In genomic region chr6:144217797-144218196, GRCh38 we compare ENCODE assay signal across 16 cellular contexts.
DNase-seq lines count a peak whose midpoint lies in the region; ATAC-seq, FAIRE-seq and TF ChIP-seq lines count a peak whose summit lies in the region.
"Had no signal": no experiment of that assay in that cellular context is flagged by ENCODE, and none has a peak within 500 bp of the region (broad histone marks: within the 10 kb centered on the region; RNA-seq: fewer than 3 reads in every experiment).

No MANE protein-coding gene starts in this region.

- H3K27ac Mint-ChIP-seq in CD4-positive, alpha-beta T cell, result peak overlapping the region; percentile 100
- peak overlapping the region; percentile 100 for H3K27ac Mint-ChIP-seq in central memory CD8-positive, alpha-beta T cell (ENCODE audit: low read depth)
- no peak overlapping the region for H3K27ac Mint-ChIP-seq in neural crest cell (ENCODE audit: unreplicated experiment)
- H3K27ac Mint-ChIP-seq: WTC11 had no signal

- POLR2A ChIA-PET in CD4-positive, alpha-beta T cell (lab: Charles Lee), result interaction anchor here (0.6 to 2.1 kb wide), 2 partner anchors 67 to 157 kb away, joined by 3 to 10 read pairs; partner anchors contain the start of gene STX11

- peaks cover 18% of the 10 kb centered on the region for H3K27me3 Mint-ChIP-seq in CD4-positive, alpha-beta T cell
- H3K27me3 Mint-ChIP-seq in central memory CD8-positive, alpha-beta T cell, result peaks cover 11% of the 10 kb centered on the region
- peaks cover 16% of the 10 kb centered on the region for H3K27me3 Mint-ChIP-seq in neural crest cell (ENCODE audit: low read depth)
- H3K27me3 Mint-ChIP-seq: memory B cell; stimulated activated naive CD8-positive, alpha-beta T cell treated with anti-CD3 and anti-CD28 coated beads, Interleukin-15, Interleukin-2, amounts not matched to agents 100 ng/mL and 50 ng/mL, for 24 hours had no signal

- H3K4me1 ChIP-seq in DND-41 (ENCODE audit: insufficient read depth, low read length), result peaks cover 31% of the 10 kb centered on the region
- H3K4me1 ChIP-seq: foreskin keratinocyte had no signal

- peaks cover 22% of the 10 kb centered on the region for H3K36me3 Mint-ChIP-seq in CD4-positive, alpha-beta T cell (ENCODE audit: low read depth)
- peaks cover 29% of the 10 kb centered on the region for H3K36me3 Mint-ChIP-seq in central memory CD8-positive, alpha-beta T cell (ENCODE audit: insufficient read depth)
- H3K36me3 Mint-ChIP-seq in neural crest cell (ENCODE audit: low read depth), result peaks cover 3% of the 10 kb centered on the region

- peak overlapping the region; percentile 80; the same call in 1 of the 2 replicates for H3K4me2 ChIP-seq in DND-41 (ENCODE audit: insufficient read depth, low read length)

- H3K27ac ChIP-seq in CD4-positive, alpha-beta T cell (ENCODE audit: low read depth, low read length), result no peak overlapping the region
- no peak overlapping the region for H3K27ac ChIP-seq in DND-41 (ENCODE audit: low read length)
- H3K27ac ChIP-seq: foreskin keratinocyte had no signal

- intact Hi-C loops in CD4-positive, alpha-beta T cell (cut with DNase I, micrococcal nuclease), result loop anchor here (1.0 to 10.0 kb wide), 11 partner anchors 67 to 763 kb away; partner anchors contain the start of genes LTV1 (in 2 of the 2), ADAT2 (in 1 of the 2), PEX3 (in 1 of the 2) and STX11 (in 1 of the 2)

- H3K4me1 Mint-ChIP-seq in CD4-positive, alpha-beta T cell (ENCODE audit: low read depth), result peaks cover 45% of the 10 kb centered on the region
- H3K4me1 Mint-ChIP-seq in central memory CD8-positive, alpha-beta T cell, result peaks cover 43% of the 10 kb centered on the region
- H3K4me1 Mint-ChIP-seq in neural crest cell, result peaks cover 34% of the 10 kb centered on the region

- FAIRE-seq in urothelium cell line (lab: Jason Lieb, UNC), result no peak
- FAIRE-seq: G401.6, small intestine had no signal

- peak overlapping the region; percentile 98 for H3K4me3 Mint-ChIP-seq in CD4-positive, alpha-beta T cell
- H3K4me3 Mint-ChIP-seq in central memory CD8-positive, alpha-beta T cell, result peak overlapping the region; percentile 89
- peak overlapping the region; percentile 88 for H3K4me3 Mint-ChIP-seq in neural crest cell

- H2AFZ ChIP-seq in DND-41 (ENCODE audit: low read depth, low read length), result no peak overlapping the region

- no peak overlapping the region for H3K9ac ChIP-seq in DND-41 (ENCODE audit: low read depth, low read length)

- no peak for DNase-seq in CD4-positive, alpha-beta T cell
- no peak for DNase-seq in DND-41
- DNase-seq in central memory CD8-positive, alpha-beta T cell (ENCODE audit: low spot score in 2 of 2), result no peak
- DNase-seq in neural crest cell (ENCODE audit: low read depth, low spot score), result no peak
- DNase-seq in 8988T, result no peak
- DNase-seq in urothelium cell line (ENCODE audit: low spot score), result no peak
- DNase-seq: foreskin keratinocyte, NCI-H1694, NCI-H446, small intestine had no signal

- H4K20me1 ChIP-seq in DND-41 (ENCODE audit: insufficient read depth, low read length), result no peaks in the 10 kb centered on the region

- ATAC-seq in CD4-positive, alpha-beta T cell (ENCODE audit: poor library complexity), result no peak
- ATAC-seq in DND-41 (ENCODE audit: insufficient read depth, low read depth) (no peak), HG02840 (IDR thresholded peaks at IDR 0.05; ENCODE audit: low FRiP score, unreplicated experiment) (no peak), GM18511 (IDR thresholded peaks at IDR 0.05; ENCODE audit: unreplicated experiment) (no peak)
- ATAC-seq in central memory CD8-positive, alpha-beta T cell (replicated peaks; ENCODE audit: extremely low read depth, poor library complexity, severe bottlenecking), result no peak
- ATAC-seq: foreskin keratinocyte, WTC11 had no signal

- peaks cover 2% of the 10 kb centered on the region for H3K9me3 Mint-ChIP-seq in CD4-positive, alpha-beta T cell
- no peaks in the 10 kb centered on the region for H3K9me3 Mint-ChIP-seq in central memory CD8-positive, alpha-beta T cell
- peaks cover 3% of the 10 kb centered on the region for H3K9me3 Mint-ChIP-seq in neural crest cell
- H3K9me3 Mint-ChIP-seq: memory B cell; stimulated activated naive CD8-positive, alpha-beta T cell treated with anti-CD3 and anti-CD28 coated beads, Interleukin-15, Interleukin-2, amounts not matched to agents 100 ng/mL and 50 ng/mL, for 24 hours had no signal

- H3K4me3 ChIP-seq in DND-41 (ENCODE audit: low read depth in 1 of 2, low read length in 2 of 2), result no peak overlapping the region

- no peak for TF ChIP-seq CTCF in CD4-positive, alpha-beta T cell (IDR thresholded peaks at IDR 0.05)
- TF ChIP-seq CTCF in DND-41 (IDR thresholded peaks at IDR 0.05; ENCODE audit: borderline replicate concordance, extremely low read depth, low read length, poor library complexity, severe bottlenecking), result no peak
- TF ChIP-seq CTCF in neural crest cell (conservative IDR thresholded peaks at IDR 0.05), result no peak

- H3K9me3 ChIP-seq in CD4-positive, alpha-beta T cell (ENCODE audit: control insufficient read depth, low read length), result peaks cover 5% of the 10 kb centered on the region
- H3K9me3 ChIP-seq in DND-41 (ENCODE audit: insufficient read depth, low read length, severe bottlenecking), result peaks cover 8% of the 10 kb centered on the region

- H3K27me3 ChIP-seq in CD4-positive, alpha-beta T cell (ENCODE audit: control insufficient read depth, insufficient read depth, low read length), result no peaks in the 10 kb centered on the region
- H3K27me3 ChIP-seq in DND-41 (ENCODE audit: insufficient read depth, low read length, poor library complexity), result no peaks in the 10 kb centered on the region
- H3K27me3 ChIP-seq: foreskin keratinocyte had no signal

- CTCF ChIA-PET in CD4-positive, alpha-beta T cell (lab: Charles Lee), result interaction anchor here (1.1 to 1.8 kb wide), 1 partner anchor 113 kb away, joined by 4 to 6 read pairs; no protein-coding TSS in a partner anchor

- no peaks in the 10 kb centered on the region for H3K79me2 ChIP-seq in DND-41 (ENCODE audit: insufficient read depth, low read length)

- H3K36me3 ChIP-seq in DND-41 (ENCODE audit: insufficient read depth, low read length), result no peaks in the 10 kb centered on the region
